Comparison of ENCODE assay signal across 12 cellular contexts in genomic region chr17:57949649-57950048, GRCh38. TPM values are rescaled to one million over a fixed set of nuclear protein-coding genes. Genes with fewer than 3 reads are reported as not detected.
DNase-seq lines count a peak whose midpoint lies in the region; FAIRE-seq and TF ChIP-seq lines count a peak whose summit lies in the region.
"Had no signal": no experiment of that assay in that cellular context is flagged by ENCODE, and none has a peak within 500 bp of the region (broad histone marks: within the 10 kb centered on the region; RNA-seq: fewer than 3 reads in every experiment).

No MANE protein-coding gene starts in this region.

- peak; percentile 77 for FAIRE-seq in A204.1 (lab: Jason Lieb, UNC)
- FAIRE-seq: frontal cortex, GM18507 had no signal

- no peaks in the 10 kb centered on the region for H3K9me3 Mint-ChIP-seq in neural crest cell

- H3K27me3 Mint-ChIP-seq in neural crest cell (ENCODE audit: low read depth), result no peaks in the 10 kb centered on the region

- H3K4me3 Mint-ChIP-seq in neural crest cell, result peak overlapping the region; percentile 31
- H3K4me3 Mint-ChIP-seq: activated naive CD8-positive, alpha-beta T cell had no signal

- peak; percentile 48 for DNase-seq in MV-4-11 (lab: John Stamatoyannopoulos, UW)
- DNase-seq in epithelial cell of esophagus (ENCODE audit: low read depth), result peak; percentile 80
- DNase-seq in neural crest cell (ENCODE audit: low read depth, low spot score), result no peak
- no peak for DNase-seq in mesenteric fat pad (ENCODE audit: low spot score)
- no peak for DNase-seq in AG20443 (ENCODE audit: low spot score)
- DNase-seq in activated CD4-positive, alpha-beta T cell treated with anti-CD3 and anti-CD28 coated beads, Interleukin-2, amount 50 U/mL, for 1 hour, result no peak
- DNase-seq in ecto neural progenitor cell (ENCODE audit: low spot score), result no peak
- DNase-seq: occipital lobe had no signal

- no peak overlapping the region for H3K4me3 ChIP-seq in epithelial cell of esophagus (ENCODE audit: low read length)

- peaks cover 4% of the 10 kb centered on the region for H3K36me3 Mint-ChIP-seq in neural crest cell (ENCODE audit: low read depth)
- H3K36me3 Mint-ChIP-seq: activated naive CD8-positive, alpha-beta T cell had no signal

- TF ChIP-seq CTCF in epithelial cell of esophagus (IDR thresholded peaks at IDR 0.05; ENCODE audit: insufficient read depth, low read depth, low read length, missing control alignments) (no peak), neural crest cell (conservative IDR thresholded peaks at IDR 0.05) (no peak)

- peaks cover 78% of the 10 kb centered on the region for H3K4me1 Mint-ChIP-seq in neural crest cell

- peak overlapping the region; percentile 81 for H3K27ac Mint-ChIP-seq in neural crest cell (ENCODE audit: unreplicated experiment)
- H3K27ac Mint-ChIP-seq: activated naive CD8-positive, alpha-beta T cell had no signal

RNA-seq across cellular contexts. Expression of gene CUEDC1, which starts 5.6 kb away (rescaled TPM):
- total RNA-seq in neural crest cell (73.7 and 86.9 TPM in 2 replicates), mesenteric fat pad (34.1 TPM)

RNA-seq across cellular contexts. Expression of gene VEZF1, which starts 38.4 kb away (rescaled TPM):
- total RNA-seq in neural crest cell, result 139 and 142 TPM in 2 replicates
- 42.7 TPM for total RNA-seq in mesenteric fat pad

RNA-seq across cellular contexts. Expression of gene SRSF1, which starts 57.4 kb away (rescaled TPM):
- total RNA-seq in neural crest cell, result 548 and 554 TPM in 2 replicates
- total RNA-seq in mesenteric fat pad, result 167 TPM

Comparison
In these comparisons a context has a peak if more than half of its experiments do, and no peak if none do; other contexts are left out.
1. DNase-seq: peak in MV-4-11 (single experiment) and epithelial cell of esophagus (single experiment); none in neural crest cell (single experiment), mesenteric fat pad (single experiment), AG20443 (single experiment), activated CD4-positive, alpha-beta T cell treated with anti-CD3 and anti-CD28 coated beads, Interleukin-2, amount 50 U/mL, for 1 hour (single experiment) and ecto neural progenitor cell (single experiment).